In genomic region chr20:62363920-62364851, GRCh38 we compare ENCODE assay signal across 7 cellular contexts. TPM values are rescaled to one million over a fixed set of nuclear protein-coding genes. Genes with fewer than 3 reads are reported as not detected.
DNase-seq lines count a peak whose midpoint lies in the region; ATAC-seq and TF ChIP-seq lines count a peak whose summit lies in the region.

No MANE protein-coding gene starts in this region.

- H3K4me1 ChIP-seq in muscle layer of colon (ENCODE audit: insufficient read depth, low read length) (peaks cover 60% of the 10 kb centered on the region), uterus (peaks cover 5 to 38% of the 10 kb centered on the region in 2 donors)

- peak overlapping the region; percentile 96 for H3K27ac ChIP-seq in muscle layer of colon (ENCODE audit: low read depth, low read length)
- peak overlapping the region; percentile 83 to 84 for H3K27ac ChIP-seq in uterus

- H3K4me3 ChIP-seq in epithelial cell of proximal tubule (ENCODE audit: low read depth, low read length) (peak overlapping the region; percentile 95), muscle layer of colon (ENCODE audit: low read depth in 1 of 2, low read length in 2 of 2) (peak overlapping the region in 1 of 2 donors; percentile 92), uterus (no peak overlapping the region)

- TF ChIP-seq CTCF in epithelial cell of proximal tubule (conservative IDR thresholded peaks at IDR 0.05; ENCODE audit: low read depth, low read length), result no peak
- no peak for TF ChIP-seq CTCF in uterus (IDR thresholded peaks at IDR 0.05)

- no peaks in the 10 kb centered on the region for H3K27me3 ChIP-seq in muscle layer of colon (ENCODE audit: control insufficient read depth in 1 of 2, insufficient read depth in 2 of 2, low read length in 2 of 2)
- no peaks in the 10 kb centered on the region for H3K27me3 ChIP-seq in uterus

- ATAC-seq in HG03565 (IDR thresholded peaks at IDR 0.05; ENCODE audit: unreplicated experiment), result no peak

- TF ChIP-seq POLR2A in uterus (IDR thresholded peaks at IDR 0.05), result no peak

- H3K9ac ChIP-seq in muscle layer of colon (ENCODE audit: low read length), result peak overlapping the region; percentile 87

- H3K36me3 ChIP-seq in muscle layer of colon (ENCODE audit: insufficient read depth, low read length) (no peaks in the 10 kb centered on the region), uterus (no peaks in the 10 kb centered on the region)

- DNase-seq in SW480 (ENCODE audit: low spot score) (peak; percentile 56), epithelial cell of proximal tubule (ENCODE audit: low read depth) (no peak), uterus (peak; percentile 36 to 44), NCI-H2107 treated with DMSO at 0.1 percent for 48 hours (lab: John Stamatoyannopoulos, UW; ENCODE audit: unreplicated experiment) (no peak), DMS 273 treated with DMSO at 0.1 percent for 48 hours (lab: John Stamatoyannopoulos, UW) (no peak)

- intact Hi-C loops in uterus (cut with DNase I; ENCODE audit: low total_unique reads), result no loop called here

- H3K9me3 ChIP-seq in muscle layer of colon (ENCODE audit: low read length) (no peaks in the 10 kb centered on the region), uterus (no peaks in the 10 kb centered on the region)

RNA-seq across cellular contexts. Expression of gene LAMA5, which starts 2.9 kb away (rescaled TPM):
- total RNA-seq in epithelial cell of proximal tubule, result 103 and 240 TPM in 2 replicates
- 100 to 1,000 TPM in 2 of 4 donors, 10 to 100 TPM in 2; 50.6 to 375 (median 90.8) TPM for total RNA-seq in uterus

RNA-seq across cellular contexts. Expression of gene RPS21, which starts 22.7 kb away (rescaled TPM):
- 2,187 and 2,322 TPM in 2 replicates for total RNA-seq in epithelial cell of proximal tubule
- over 10,000 TPM in 1 of 4 donors, 1,000 to 10,000 TPM in 3; 1,151 to 14,756 (median 1,928) TPM for total RNA-seq in uterus

RNA-seq across cellular contexts. Expression of gene CABLES2, which starts 42.9 kb away (rescaled TPM):
- total RNA-seq in epithelial cell of proximal tubule (5.8 and 7.8 TPM in 2 replicates), uterus (10 to 100 TPM in 1 of 4 donors, 1 to 10 TPM in 2, under 1 TPM in 1; 0.29 to 10.6 (median 2.6) TPM)

Comparison
In these comparisons a context has a peak if more than half of its experiments do, and no peak if none do; other contexts are left out.
1. DNase-seq: peak in SW480 (single experiment) and uterus (2 of 2); none in epithelial cell of proximal tubule (single experiment), NCI-H2107 treated with DMSO at 0.1 percent for 48 hours (single experiment) and DMS 273 treated with DMSO at 0.1 percent for 48 hours (single experiment).